ENCODE assay signal across 8 cellular contexts in the genomic region with DNA sequence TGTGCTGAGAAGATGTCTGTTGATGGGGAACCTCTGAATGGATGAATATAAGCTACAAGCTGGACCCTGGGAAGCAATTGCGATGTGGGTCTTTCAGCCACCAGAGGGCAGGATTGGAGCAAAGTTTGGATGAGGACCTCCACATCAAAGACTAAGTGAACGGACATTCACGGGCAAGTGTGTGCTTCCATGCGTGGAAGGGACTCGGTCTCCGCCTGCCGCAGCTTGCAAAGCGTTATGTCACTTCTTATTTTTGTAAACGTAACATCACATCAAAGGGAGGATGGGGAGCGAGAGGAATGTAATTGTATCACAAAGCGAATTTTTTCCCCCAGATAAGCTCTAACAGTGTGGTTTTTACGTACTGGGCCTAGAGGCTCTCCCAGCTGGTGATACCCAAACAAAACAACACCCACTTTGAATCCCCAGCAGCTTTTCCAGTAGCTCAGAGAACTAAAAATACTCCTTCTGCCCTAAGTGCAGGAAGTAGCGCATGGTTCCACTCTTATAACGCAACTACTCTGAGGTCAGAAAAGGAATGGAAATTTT.
A peak's percentile ranks its signal among the peaks of the same experiment; 100 is the strongest.
DNase-seq lines count a peak whose midpoint lies in the region; ATAC-seq, FAIRE-seq and TF ChIP-seq lines count a peak whose summit lies in the region.

No MANE protein-coding gene starts in this region.

- TF ChIP-seq CTCF in D721Med (IDR thresholded peaks at IDR 0.05; ENCODE audit: insufficient read depth, missing control alignments) (peak; percentile 70), OCI-LY1 (IDR thresholded peaks at IDR 0.05; ENCODE audit: low read length) (peak; percentile 86)

- no peaks in the 10 kb centered on the region for H3K27me3 Mint-ChIP-seq in activated T-cell treated with anti-CD3 and anti-CD28 coated beads, Interleukin-2, amount 50 U/mL, for 4 hours (ENCODE audit: low read depth)
- no peaks in the 10 kb centered on the region for H3K27me3 Mint-ChIP-seq in naive B cell

- no peaks in the 10 kb centered on the region for H3K27me3 ChIP-seq in OCI-LY1 (ENCODE audit: insufficient read depth, low read length)

- FAIRE-seq in D721Med (lab: Jason Lieb, UNC), result no peak

- H3K27ac Mint-ChIP-seq in naive B cell, result peak overlapping the region in 4 of 6 donors; percentile 26 to 80 (median 52)

- H4K20me1 ChIP-seq in OCI-LY1 (ENCODE audit: insufficient read depth, low read length), result no peaks in the 10 kb centered on the region

- H2AFZ ChIP-seq in OCI-LY1 (ENCODE audit: low read length), result peak overlapping the region; percentile 47

- no peaks in the 10 kb centered on the region for H3K9me3 ChIP-seq in OCI-LY1 (ENCODE audit: low read length)

- H3K4me3 Mint-ChIP-seq in activated T-cell treated with anti-CD3 and anti-CD28 coated beads, Interleukin-2, amount 50 U/mL, for 4 hours, result peak overlapping the region; percentile 82
- peak overlapping the region; percentile 83 to 95 (median 92) for H3K4me3 Mint-ChIP-seq in naive B cell

- H3K27ac ChIP-seq in OCI-LY1 (ENCODE audit: low read depth, low read length, poor library complexity, severe bottlenecking), result peak overlapping the region; percentile 6

- no peaks in the 10 kb centered on the region for H3F3A ChIP-seq in OCI-LY1 (ENCODE audit: insufficient read depth, low read length)

- H3K4me2 ChIP-seq in OCI-LY1 (ENCODE audit: low read length), result peak overlapping the region; percentile 90

- H3K36me3 Mint-ChIP-seq in activated T-cell treated with anti-CD3 and anti-CD28 coated beads, Interleukin-2, amount 50 U/mL, for 4 hours (ENCODE audit: insufficient read depth), result peaks cover 5% of the 10 kb centered on the region
- H3K36me3 Mint-ChIP-seq in naive B cell, result peaks cover 4 to 7% of the 10 kb centered on the region in 2 donors

- DNase-seq in D721Med (ENCODE audit: insufficient read length, low spot score) (no peak), HUDEP-2 (lab: John Stamatoyannopoulos, UW; ENCODE audit: unreplicated experiment in 76 of 76) (peak in 61 of 76 experiments; percentile 1 to 73 (median 35)), fibroblast of gingiva (ENCODE audit: low read depth) (peak; percentile 65), naive B cell (peak; percentile 54)
- peak; percentile 60 for DNase-seq in activated T-cell treated with anti-CD3 and anti-CD28 coated beads, Interleukin-2, amount 50 U/mL, for 4 hours
- peak; percentile 45 to 64 for DNase-seq in stimulated activated CD8-positive, alpha-beta memory T cell treated with anti-CD3 and anti-CD28 coated beads, Interleukin-7, amount 100 ng/mL, for 48 hours (ENCODE audit: extremely low read depth in 1 of 2, low read depth in 1 of 2)

- H3K9me2 ChIP-seq in OCI-LY1 (ENCODE audit: low read depth, low read length), result no peaks in the 10 kb centered on the region

- no peaks in the 10 kb centered on the region for H3K36me3 ChIP-seq in OCI-LY1 (ENCODE audit: insufficient read depth, low read length)

- peak; percentile 72 for ATAC-seq in GM21423 (IDR thresholded peaks at IDR 0.05; ENCODE audit: unreplicated experiment)
- ATAC-seq in activated T-cell treated with anti-CD3 and anti-CD28 coated beads, Interleukin-2, amount 50 U/mL, for 4 hours, result peak; percentile 64 to 65
- ATAC-seq in naive B cell (ENCODE audit: low read depth in 2 of 2), result peak; percentile 62 to 65

- peaks cover 7% of the 10 kb centered on the region for H3K4me1 ChIP-seq in OCI-LY1 (ENCODE audit: insufficient read depth, low read length, severe bottlenecking)

- no peaks in the 10 kb centered on the region for H3K79me2 ChIP-seq in OCI-LY1 (ENCODE audit: insufficient read depth, low read length)

- H3K4me3 ChIP-seq in OCI-LY1 (ENCODE audit: low read depth, low read length, poor library complexity, severe bottlenecking), result peak overlapping the region; percentile 66

- H3K4me1 Mint-ChIP-seq in activated T-cell treated with anti-CD3 and anti-CD28 coated beads, Interleukin-2, amount 50 U/mL, for 4 hours (ENCODE audit: low read depth), result peaks cover 9% of the 10 kb centered on the region
- peaks cover 12 to 13% (median 13%) of the 10 kb centered on the region in 3 donors for H3K4me1 Mint-ChIP-seq in naive B cell

- H3K9me3 Mint-ChIP-seq in activated T-cell treated with anti-CD3 and anti-CD28 coated beads, Interleukin-2, amount 50 U/mL, for 4 hours, result no peaks in the 10 kb centered on the region
- no peaks in the 10 kb centered on the region for H3K9me3 Mint-ChIP-seq in naive B cell

- H3K9ac ChIP-seq in OCI-LY1 (ENCODE audit: low read length), result peak overlapping the region; percentile 46; the same call in 1 of the 2 replicates
